Comparison of ENCODE assay signal across 33 cellular contexts in genomic region chr3:173688216-173688842, GRCh38.
A peak's percentile ranks its signal among the peaks of the same experiment; 100 is the strongest.
DNase-seq lines count a peak whose midpoint lies in the region; ATAC-seq and TF ChIP-seq lines count a peak whose summit lies in the region.
"Had no signal": no experiment of that assay in that cellular context is flagged by ENCODE, and none has a peak within 500 bp of the region (broad histone marks: within the 10 kb centered on the region; RNA-seq: fewer than 3 reads in every experiment).

No MANE protein-coding gene starts in this region.

- peak; percentile 11 for DNase-seq in AG10803 (ENCODE audit: low read depth)
- DNase-seq in M059J (ENCODE audit: low read depth), result peak; percentile 21
- DNase-seq in endodermal cell, result no peak
- peak; percentile 28 for DNase-seq in left kidney (ENCODE audit: low read depth, low spot score)
- DNase-seq in activated T-cell treated with anti-CD3 and anti-CD28 coated beads, Interleukin-2, amount 50 U/mL, for 4 hours, result no peak
- no peak for DNase-seq in activated naive CD4-positive, alpha-beta T cell treated with anti-CD3 and anti-CD28 coated beads, Interleukin-2, amount 50 U/mL, for 16 hours
- DNase-seq in activated naive CD4-positive, alpha-beta T cell treated with anti-CD3 and anti-CD28 coated beads, Interleukin-2, amount 50 U/mL, for 72 hours (ENCODE audit: low spot score in 2 of 2), result no peak
- DNase-seq in SHP77 treated with DMSO at 0.1 percent for 48 hours (lab: John Stamatoyannopoulos, UW), result no peak
- DNase-seq: 8988T; activated CD4-positive, alpha-beta T cell treated with anti-CD3 and anti-CD28 coated beads for 36 hours; activated CD8-positive, alpha-beta T cell treated with anti-CD3 and anti-CD28 coated beads, Interleukin-2, amount 10 ng/mL, durations not matched to agents 7 days and 5 days; anterior cingulate cortex; Calu3; colonic mucosa; DMS79 treated with DMSO at 0.1 percent for 48 hours; effector CD4-positive, alpha-beta T cell; erythroblast; GF-D8; glutamatergic neuron; islet precursor cell; lower lobe of right lung; naive thymus-derived CD8-positive, alpha-beta T cell; NCI-H1048; NCI-H524; Right ventricle myocardium superior; small intestine; stimulated activated naive B cell treated with anti-CD40 and anti-IgM and Interleukin-4, amounts not matched to agents 10 μg/mL and 1 μg/mL and 100 μg/mL, for 72 hours; upper lobe of left lung had no signal

- H3K4me1 Mint-ChIP-seq in endodermal cell, result peaks cover 22% of the 10 kb centered on the region
- H3K4me1 Mint-ChIP-seq in activated T-cell treated with anti-CD3 and anti-CD28 coated beads, Interleukin-2, amount 50 U/mL, for 4 hours (ENCODE audit: low read depth), result no peaks in the 10 kb centered on the region
- H3K4me1 Mint-ChIP-seq: activated CD4-positive, alpha-beta T cell treated with anti-CD3 and anti-CD28 coated beads for 36 hours; IgD-negative memory B cell; naive thymus-derived CD8-positive, alpha-beta T cell; stimulated activated naive B cell treated with anti-CD40 and anti-IgM and Interleukin-4, amounts not matched to agents 10 μg/mL and 1 μg/mL and 100 μg/mL, for 72 hours had no signal

- H3K4me3 Mint-ChIP-seq in endodermal cell, result no peak overlapping the region
- H3K4me3 Mint-ChIP-seq in activated T-cell treated with anti-CD3 and anti-CD28 coated beads, Interleukin-2, amount 50 U/mL, for 4 hours, result no peak overlapping the region
- H3K4me3 Mint-ChIP-seq: activated CD4-positive, alpha-beta T cell treated with anti-CD3 and anti-CD28 coated beads for 36 hours; activated CD8-positive, alpha-beta T cell treated with anti-CD3 and anti-CD28 coated beads, Interleukin-2, amount 10 ng/mL, durations not matched to agents 7 days and 5 days; activated naive CD8-positive, alpha-beta T cell; IgD-negative memory B cell; naive thymus-derived CD8-positive, alpha-beta T cell; stimulated activated naive B cell treated with anti-CD40 and anti-IgM and Interleukin-4, amounts not matched to agents 10 μg/mL and 1 μg/mL and 100 μg/mL, for 72 hours had no signal

- no peak overlapping the region for H3K27ac ChIP-seq in endodermal cell (ENCODE audit: low read depth, low read length)
- H3K27ac ChIP-seq: C4-2B, colonic mucosa, lower lobe of right lung, suprapubic skin, upper lobe of left lung had no signal

- TF ChIP-seq CTCF in AG10803 (conservative IDR thresholded peaks at IDR 0.05; ENCODE audit: low read length) (no peak), endodermal cell (conservative IDR thresholded peaks at IDR 0.05) (no peak)

- H3K9me3 Mint-ChIP-seq in endodermal cell, result no peaks in the 10 kb centered on the region
- peaks cover 4% of the 10 kb centered on the region for H3K9me3 Mint-ChIP-seq in activated T-cell treated with anti-CD3 and anti-CD28 coated beads, Interleukin-2, amount 50 U/mL, for 4 hours
- peaks cover 0 to 4% of the 10 kb centered on the region in 2 donors for H3K9me3 Mint-ChIP-seq in activated naive CD4-positive, alpha-beta T cell treated with anti-CD3 and anti-CD28 coated beads, Interleukin-2, amount 50 U/mL, for 72 hours
- H3K9me3 Mint-ChIP-seq: activated T-helper 2 cell treated with anti-CD3 and anti-CD28 coated beads, Interferon-gamma antibody, Interleukin-2, Interleukin-4, amounts not matched to agents 10 μg/mL and 5 μg/mL and 100 μg/mL, durations not matched to agents 14 hours and 24 hours and 36 hours; stimulated activated naive B cell treated with anti-CD40 and anti-IgM and Interleukin-4, amounts not matched to agents 10 μg/mL and 1 μg/mL and 100 μg/mL, for 72 hours had no signal

- no peak for ATAC-seq in activated T-cell treated with anti-CD3 and anti-CD28 coated beads, Interleukin-2, amount 50 U/mL, for 4 hours
- no peak for ATAC-seq in activated naive CD4-positive, alpha-beta T cell treated with anti-CD3 and anti-CD28 coated beads, Interleukin-2, amount 50 U/mL, for 72 hours
- ATAC-seq: activated CD4-positive, alpha-beta T cell treated with anti-CD3 and anti-CD28 coated beads for 36 hours; activated CD8-positive, alpha-beta T cell treated with anti-CD3 and anti-CD28 coated beads, Interleukin-2, amount 10 ng/mL, durations not matched to agents 7 days and 5 days; lower lobe of right lung; naive thymus-derived CD8-positive, alpha-beta T cell; stimulated activated naive B cell treated with anti-CD40 and anti-IgM and Interleukin-4, amounts not matched to agents 10 μg/mL and 1 μg/mL and 100 μg/mL, for 72 hours had no signal

- no peaks in the 10 kb centered on the region for H3K27me3 Mint-ChIP-seq in endodermal cell (ENCODE audit: insufficient read depth)
- H3K27me3 Mint-ChIP-seq in activated T-cell treated with anti-CD3 and anti-CD28 coated beads, Interleukin-2, amount 50 U/mL, for 4 hours (ENCODE audit: low read depth), result no peaks in the 10 kb centered on the region
- H3K27me3 Mint-ChIP-seq: activated CD4-positive, alpha-beta T cell treated with anti-CD3 and anti-CD28 coated beads for 36 hours; activated naive CD8-positive, alpha-beta T cell; IgD-negative memory B cell; naive thymus-derived CD8-positive, alpha-beta T cell; stimulated activated naive B cell treated with anti-CD40 and anti-IgM and Interleukin-4, amounts not matched to agents 10 μg/mL and 1 μg/mL and 100 μg/mL, for 72 hours had no signal

- H3K9me3 ChIP-seq in endodermal cell (ENCODE audit: control insufficient read depth, low read length), result no peaks in the 10 kb centered on the region
- H3K9me3 ChIP-seq: colonic mucosa, lower lobe of right lung, suprapubic skin, upper lobe of left lung had no signal

- H3K4me1 ChIP-seq in endodermal cell (ENCODE audit: control insufficient read depth, insufficient read depth, low read length), result no peaks in the 10 kb centered on the region
- H3K4me1 ChIP-seq: colonic mucosa, lower lobe of right lung, upper lobe of left lung had no signal

- no peaks in the 10 kb centered on the region for H3K36me3 ChIP-seq in endodermal cell (ENCODE audit: control insufficient read depth, insufficient read depth, low read length)
- H3K36me3 ChIP-seq: colonic mucosa, lower lobe of right lung, suprapubic skin, upper lobe of left lung had no signal

- H3K4me3 ChIP-seq in AG10803 (ENCODE audit: low read length) (no peak overlapping the region), endodermal cell (ENCODE audit: low read length) (no peak overlapping the region)
- H3K4me3 ChIP-seq: colonic mucosa, lower lobe of right lung, suprapubic skin, upper lobe of left lung had no signal

- no peak overlapping the region for H3K9ac ChIP-seq in endodermal cell (ENCODE audit: extremely low read depth, low read length, poor library complexity, severe bottlenecking)

- H3K27me3 ChIP-seq in endodermal cell (ENCODE audit: control insufficient read depth, insufficient read depth, low read length, poor library complexity, severe bottlenecking), result no peaks in the 10 kb centered on the region
- H3K27me3 ChIP-seq: colonic mucosa, suprapubic skin, upper lobe of left lung had no signal

- no peaks in the 10 kb centered on the region for H3K36me3 Mint-ChIP-seq in endodermal cell (ENCODE audit: low read depth)
- H3K36me3 Mint-ChIP-seq in activated T-cell treated with anti-CD3 and anti-CD28 coated beads, Interleukin-2, amount 50 U/mL, for 4 hours (ENCODE audit: insufficient read depth), result no peaks in the 10 kb centered on the region
- H3K36me3 Mint-ChIP-seq in activated naive CD4-positive, alpha-beta T cell treated with anti-CD3 and anti-CD28 coated beads, Interleukin-2, amount 50 U/mL, for 72 hours, result no peaks in the 10 kb centered on the region
- H3K36me3 Mint-ChIP-seq: activated naive CD8-positive, alpha-beta T cell; IgD-negative memory B cell; naive thymus-derived CD8-positive, alpha-beta T cell; stimulated activated naive B cell treated with anti-CD40 and anti-IgM and Interleukin-4, amounts not matched to agents 10 μg/mL and 1 μg/mL and 100 μg/mL, for 72 hours had no signal

- peak overlapping the region; percentile 16 for H3K27ac Mint-ChIP-seq in endodermal cell
- H3K27ac Mint-ChIP-seq in activated naive CD4-positive, alpha-beta T cell treated with anti-CD3 and anti-CD28 coated beads, Interleukin-2, amount 50 U/mL, for 72 hours, result no peak overlapping the region
- H3K27ac Mint-ChIP-seq: activated CD4-positive, alpha-beta T cell treated with anti-CD3 and anti-CD28 coated beads for 36 hours; activated CD8-positive, alpha-beta T cell treated with anti-CD3 and anti-CD28 coated beads, Interleukin-2, amount 10 ng/mL, durations not matched to agents 7 days and 5 days; activated naive CD8-positive, alpha-beta T cell; activated T-helper 2 cell treated with anti-CD3 and anti-CD28 coated beads, Interferon-gamma antibody, Interleukin-2, Interleukin-4, amounts not matched to agents 10 μg/mL and 5 μg/mL and 100 μg/mL, durations not matched to agents 14 hours and 24 hours and 36 hours; IgD-negative memory B cell; naive thymus-derived CD8-positive, alpha-beta T cell; stimulated activated naive B cell treated with anti-CD40 and anti-IgM and Interleukin-4, amounts not matched to agents 10 μg/mL and 1 μg/mL and 100 μg/mL, for 72 hours had no signal

- WGBS in endodermal cell (ENCODE audit: insufficient coverage in 1 of 2, insufficient read length in 1 of 2), 2 experiments, result 89 to 91% methylated on average over 4 of the region's 4 CpGs

Comparison
In these comparisons a context has a peak if more than half of its experiments do, and no peak if none do; other contexts are left out.
1. DNase-seq: peak in AG10803 (single experiment), M059J (single experiment) and left kidney (single experiment); none in endodermal cell (single experiment), activated T-cell treated with anti-CD3 and anti-CD28 coated beads, Interleukin-2, amount 50 U/mL, for 4 hours (single experiment), activated naive CD4-positive, alpha-beta T cell treated with anti-CD3 and anti-CD28 coated beads, Interleukin-2, amount 50 U/mL, for 16 hours (single experiment), activated naive CD4-positive, alpha-beta T cell treated with anti-CD3 and anti-CD28 coated beads, Interleukin-2, amount 50 U/mL, for 72 hours (0 of 2) and SHP77 treated with DMSO at 0.1 percent for 48 hours (single experiment).